ENCODE assay signal across 16 cellular contexts in the genomic region with DNA sequence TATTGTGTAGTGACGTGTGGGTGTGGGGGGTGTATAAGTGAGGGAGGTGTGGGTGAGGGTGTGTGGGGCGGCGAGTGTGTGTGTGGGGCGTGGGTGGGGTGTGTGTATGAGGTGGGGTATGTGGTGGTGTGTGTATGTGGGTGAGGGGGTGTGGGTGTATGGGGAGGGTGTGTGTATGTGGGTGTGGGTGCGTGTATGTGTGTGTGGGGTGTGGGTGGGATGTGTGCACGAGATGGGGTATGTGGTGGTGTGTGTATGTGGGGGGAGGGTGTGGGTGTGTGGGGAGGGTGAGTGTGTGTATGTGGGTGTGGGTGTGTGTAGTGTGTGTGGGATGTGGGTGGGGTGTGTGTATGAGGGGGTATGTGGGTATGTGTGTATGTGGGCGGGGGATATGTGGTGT.
DNase-seq lines count a peak whose midpoint lies in the region; ATAC-seq and TF ChIP-seq lines count a peak whose summit lies in the region.
"Had no signal": no experiment of that assay in that cellular context is flagged by ENCODE, and none has a peak within 500 bp of the region (broad histone marks: within the 10 kb centered on the region; RNA-seq: fewer than 3 reads in every experiment).

No MANE protein-coding gene starts in this region.

- no peaks in the 10 kb centered on the region for H3K27me3 Mint-ChIP-seq in stimulated activated naive CD8-positive, alpha-beta T cell treated with anti-CD3 and anti-CD28 coated beads, Interleukin-15, amount 100 ng/mL, for 72 hours
- no peaks in the 10 kb centered on the region for H3K27me3 Mint-ChIP-seq in naive thymus-derived CD4-positive, alpha-beta T cell
- H3K27me3 Mint-ChIP-seq: B cell; CD4-positive, alpha-beta T cell; IgD-negative memory B cell had no signal

- no peak overlapping the region for H3K4me3 ChIP-seq in naive thymus-derived CD4-positive, alpha-beta T cell (ENCODE audit: low read length)
- no peak overlapping the region for H3K4me3 ChIP-seq in upper lobe of right lung

- no peaks in the 10 kb centered on the region for H3K36me3 Mint-ChIP-seq in naive thymus-derived CD4-positive, alpha-beta T cell
- H3K36me3 Mint-ChIP-seq: IgD-negative memory B cell had no signal

- CTCF ChIA-PET in naive thymus-derived CD4-positive, alpha-beta T cell (lab: Charles Lee) = no interaction called here

- peaks cover 0 to 3% (median 0%) of the 10 kb centered on the region in 3 experiments for H3K9me3 ChIP-seq in naive thymus-derived CD4-positive, alpha-beta T cell (ENCODE audit: control insufficient read depth in 2 of 3, low read length in 3 of 3)
- no peaks in the 10 kb centered on the region for H3K9me3 ChIP-seq in upper lobe of right lung

- H3K4me1 ChIP-seq in naive thymus-derived CD4-positive, alpha-beta T cell (ENCODE audit: control insufficient read depth in 2 of 2, insufficient read depth in 2 of 2, low read length in 2 of 2) = no peaks in the 10 kb centered on the region
- no peaks in the 10 kb centered on the region for H3K4me1 ChIP-seq in upper lobe of right lung

- no peak for TF ChIP-seq CTCF in upper lobe of right lung (IDR thresholded peaks at IDR 0.05)

- no peaks in the 10 kb centered on the region for H3K27me3 ChIP-seq in naive thymus-derived CD4-positive, alpha-beta T cell (ENCODE audit: control insufficient read depth in 2 of 2, insufficient read depth in 2 of 2, low read length in 2 of 2)
- H3K27me3 ChIP-seq in upper lobe of right lung = no peaks in the 10 kb centered on the region

- POLR2A ChIA-PET in naive thymus-derived CD4-positive, alpha-beta T cell (lab: Charles Lee) = no interaction called here

- peaks cover 0 to 6% of the 10 kb centered on the region in 2 donors for H3K9me3 Mint-ChIP-seq in stimulated activated naive CD8-positive, alpha-beta T cell treated with anti-CD3 and anti-CD28 coated beads, Interleukin-15, amount 100 ng/mL, for 72 hours
- peaks cover 0 to 4% (median 0%) of the 10 kb centered on the region in 11 donors for H3K9me3 Mint-ChIP-seq in naive thymus-derived CD4-positive, alpha-beta T cell
- H3K9me3 Mint-ChIP-seq: CD4-positive, alpha-beta T cell had no signal

- no peak overlapping the region for H3K27ac ChIP-seq in naive thymus-derived CD4-positive, alpha-beta T cell (ENCODE audit: low read depth, low read length)
- no peak overlapping the region for H3K27ac ChIP-seq in upper lobe of right lung

- no peaks in the 10 kb centered on the region for H3K36me3 ChIP-seq in naive thymus-derived CD4-positive, alpha-beta T cell (ENCODE audit: control insufficient read depth in 2 of 3, insufficient read depth in 3 of 3, low read length in 3 of 3)
- no peaks in the 10 kb centered on the region for H3K36me3 ChIP-seq in upper lobe of right lung

- DNase-seq in stimulated activated naive CD8-positive, alpha-beta T cell treated with anti-CD3 and anti-CD28 coated beads, Interleukin-15, amount 100 ng/mL, for 72 hours = no peak
- DNase-seq in stimulated activated naive CD8-positive, alpha-beta T cell treated with anti-CD3 and anti-CD28 coated beads, Interleukin-15, Interleukin-2, amounts not matched to agents 100 U/mL and 50 U/mL, for 24 hours = no peak
- no peak for DNase-seq in naive thymus-derived CD4-positive, alpha-beta T cell
- DNase-seq in upper lobe of right lung (no peak), NCI-H2081 (lab: John Stamatoyannopoulos, UW) (no peak)
- DNase-seq: C1 segment of cervical spinal cord; Calu3; CD4-positive, alpha-beta T cell; DMS 273 treated with DMSO at 0.1 percent for 48 hours; GOT3; HCEC 1CT; KG1 had no signal

- no peak overlapping the region for H3K27ac Mint-ChIP-seq in stimulated activated naive CD8-positive, alpha-beta T cell treated with anti-CD3 and anti-CD28 coated beads, Interleukin-15, amount 100 ng/mL, for 72 hours
- no peak overlapping the region for H3K27ac Mint-ChIP-seq in naive thymus-derived CD4-positive, alpha-beta T cell
- H3K27ac Mint-ChIP-seq: B cell; CD4-positive, alpha-beta T cell; IgD-negative memory B cell had no signal

- intact Hi-C loops in naive thymus-derived CD4-positive, alpha-beta T cell (cut with micrococcal nuclease) = no loop called here
- intact Hi-C loops in upper lobe of right lung (cut with DNase I) = no loop called here

- H3K4me3 Mint-ChIP-seq in stimulated activated naive CD8-positive, alpha-beta T cell treated with anti-CD3 and anti-CD28 coated beads, Interleukin-15, amount 100 ng/mL, for 72 hours = no peak overlapping the region
- H3K4me3 Mint-ChIP-seq in naive thymus-derived CD4-positive, alpha-beta T cell = no peak overlapping the region
- H3K4me3 Mint-ChIP-seq: B cell; CD4-positive, alpha-beta T cell; IgD-negative memory B cell had no signal

- peak; percentile 88 for ATAC-seq in stimulated activated naive CD8-positive, alpha-beta T cell treated with anti-CD3 and anti-CD28 coated beads, Interleukin-15, amount 100 ng/mL, for 72 hours
- no peak for ATAC-seq in stimulated activated naive CD8-positive, alpha-beta T cell treated with anti-CD3 and anti-CD28 coated beads, Interleukin-15, Interleukin-2, amounts not matched to agents 100 U/mL and 50 U/mL, for 24 hours
- ATAC-seq in naive thymus-derived CD4-positive, alpha-beta T cell = peak; percentile 27
- peak; percentile 45 for ATAC-seq in upper lobe of right lung
- no peak for ATAC-seq in HG02759 (IDR thresholded peaks at IDR 0.05; ENCODE audit: unreplicated experiment)
- ATAC-seq in HG03378 (IDR thresholded peaks at IDR 0.05; ENCODE audit: unreplicated experiment) = no peak

- H3K4me1 Mint-ChIP-seq in stimulated activated naive CD8-positive, alpha-beta T cell treated with anti-CD3 and anti-CD28 coated beads, Interleukin-15, amount 100 ng/mL, for 72 hours = no peaks in the 10 kb centered on the region
- no peaks in the 10 kb centered on the region for H3K4me1 Mint-ChIP-seq in naive thymus-derived CD4-positive, alpha-beta T cell
- H3K4me1 Mint-ChIP-seq: B cell, IgD-negative memory B cell had no signal

Comparison
In these comparisons a context has a peak if more than half of its experiments do, and no peak if none do; other contexts are left out.
1. ATAC-seq: peak in stimulated activated naive CD8-positive, alpha-beta T cell treated with anti-CD3 and anti-CD28 coated beads, Interleukin-15, amount 100 ng/mL, for 72 hours (single experiment), naive thymus-derived CD4-positive, alpha-beta T cell (single experiment) and upper lobe of right lung (single experiment); none in stimulated activated naive CD8-positive, alpha-beta T cell treated with anti-CD3 and anti-CD28 coated beads, Interleukin-15, Interleukin-2, amounts not matched to agents 100 U/mL and 50 U/mL, for 24 hours (single experiment), HG02759 (single experiment) and HG03378 (single experiment).